Comparison of ENCODE assay signal across 7 cellular contexts in genomic region chr21:36589352-36589971, GRCh38.
DNase-seq lines count a peak whose midpoint lies in the region; TF ChIP-seq lines count a peak whose summit lies in the region.

No MANE protein-coding gene starts in this region.

- no peak overlapping the region for H3K27ac ChIP-seq in HL-60 (replicated peaks)

- H3K36me3 ChIP-seq in GM06990 (ENCODE audit: control insufficient read depth, insufficient read depth, low read length) = no peaks in the 10 kb centered on the region

- DNase-seq in GM06990 (ENCODE audit: extremely low read depth, insufficient read length) (peak; percentile 34), HL-60 (ENCODE audit: low read depth in 1 of 2, low spot score in 1 of 2) (peak; percentile 2 to 45), UCSD-AML1 (lab: John Stamatoyannopoulos, UW; ENCODE audit: unreplicated experiment) (peak; percentile 32), glutamatergic neuron (no peak), NCI-H510A treated with DMSO at 0.1 percent for 48 hours (lab: John Stamatoyannopoulos, UW) (no peak)
- peak; percentile 32 for DNase-seq in stimulated activated CD4-positive, alpha-beta T cell treated with anti-CD3 and anti-CD28 coated beads, Interleukin-1b, Interleukin-23, amount 100 ng/mL, for 48 hours
- no peak for DNase-seq in activated effector memory CD4-positive, alpha-beta T cell treated with Interleukin-2 at 50 U/mL for 16 hours

- TF ChIP-seq CTCF in GM06990 (IDR thresholded peaks at IDR 0.05; ENCODE audit: insufficient read depth, low read length, poor library complexity, severe bottlenecking) (peak; percentile 74), HL-60 (IDR thresholded peaks at IDR 0.05; ENCODE audit: insufficient read depth, low read length) (peak; percentile 52), glutamatergic neuron (IDR thresholded peaks at IDR 0.05; ENCODE audit: partially characterized antibody, unreplicated experiment) (peak; percentile 39)

- peaks cover 1% of the 10 kb centered on the region for H3K9me3 Mint-ChIP-seq in glutamatergic neuron (ENCODE audit: unreplicated experiment)

- H3K4me3 ChIP-seq in GM06990 (replicated peaks; ENCODE audit: low read depth, low read length) (no peak overlapping the region), HL-60 (replicated peaks; ENCODE audit: insufficient read depth, low read length) (no peak overlapping the region)

- H3K36me3 Mint-ChIP-seq in glutamatergic neuron (ENCODE audit: unreplicated experiment) = no peaks in the 10 kb centered on the region

- no peaks in the 10 kb centered on the region for H3K27me3 Mint-ChIP-seq in glutamatergic neuron (ENCODE audit: unreplicated experiment)

- no peaks in the 10 kb centered on the region for H3K27me3 ChIP-seq in GM06990 (replicated peaks; ENCODE audit: control insufficient read depth, insufficient read depth, low read length)
- no peaks in the 10 kb centered on the region for H3K27me3 ChIP-seq in HL-60 (ENCODE audit: insufficient read depth, poor library complexity, severe bottlenecking)

- no peak overlapping the region for H3K27ac Mint-ChIP-seq in glutamatergic neuron (ENCODE audit: unreplicated experiment)

- no peaks in the 10 kb centered on the region for H3K4me1 Mint-ChIP-seq in glutamatergic neuron (ENCODE audit: low read depth, unreplicated experiment)

- H3K4me3 Mint-ChIP-seq in glutamatergic neuron (ENCODE audit: unreplicated experiment) = no peak overlapping the region

Comparison
In these comparisons a context has a peak if more than half of its experiments do, and no peak if none do; other contexts are left out.
1. DNase-seq: peak in GM06990 (single experiment), HL-60 (2 of 2), UCSD-AML1 (single experiment) and stimulated activated CD4-positive, alpha-beta T cell treated with anti-CD3 and anti-CD28 coated beads, Interleukin-1b, Interleukin-23, amount 100 ng/mL, for 48 hours (single experiment); none in glutamatergic neuron (single experiment), activated effector memory CD4-positive, alpha-beta T cell treated with Interleukin-2 at 50 U/mL for 16 hours (single experiment) and NCI-H510A treated with DMSO at 0.1 percent for 48 hours (single experiment).
2. Peak in every context shown above with its lines, with median percentiles within 50 percentile points of each other: CTCF ChIP-seq.